Comparison of ENCODE assay signal across 8 cellular contexts in the genomic region with DNA sequence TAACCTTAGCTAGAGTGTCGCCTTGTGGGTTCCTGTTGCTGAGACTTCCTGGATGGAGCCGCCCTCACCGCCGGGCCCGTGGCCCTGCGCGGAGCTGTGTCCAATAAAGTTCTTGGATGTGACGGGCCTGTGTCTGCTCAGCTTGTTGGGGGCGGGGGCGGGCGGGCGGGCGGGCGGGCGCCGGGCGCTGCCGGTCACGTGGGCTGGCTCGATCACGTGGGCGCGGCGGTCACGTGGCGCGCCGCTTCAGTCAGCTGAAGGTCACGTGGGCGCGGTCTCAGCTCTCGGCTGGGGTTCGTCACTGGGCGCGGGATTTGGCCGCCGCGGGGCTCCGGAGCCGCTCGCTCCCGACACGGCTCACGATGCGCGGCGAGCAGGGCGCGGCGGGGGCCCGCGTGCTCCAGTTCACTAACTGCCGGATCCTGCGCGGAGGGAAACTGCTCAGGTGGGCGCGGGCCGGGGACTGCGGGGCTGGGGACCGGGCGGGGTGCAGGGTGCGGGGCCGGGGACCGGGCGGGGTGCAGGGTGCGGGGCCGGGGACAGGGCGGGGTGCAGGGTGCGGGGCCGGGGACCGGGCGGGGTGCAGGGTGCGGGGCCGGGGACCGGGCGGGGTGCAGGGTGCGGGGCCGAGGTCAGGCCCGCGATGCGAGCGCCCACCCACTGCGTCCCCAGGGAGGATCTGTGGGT. TPM values are rescaled to one million over a fixed set of nuclear protein-coding genes. Genes with fewer than 3 reads are reported as not detected.
DNase-seq lines count a peak whose midpoint lies in the region; ATAC-seq and TF ChIP-seq lines count a peak whose summit lies in the region.

A gene with protein sequence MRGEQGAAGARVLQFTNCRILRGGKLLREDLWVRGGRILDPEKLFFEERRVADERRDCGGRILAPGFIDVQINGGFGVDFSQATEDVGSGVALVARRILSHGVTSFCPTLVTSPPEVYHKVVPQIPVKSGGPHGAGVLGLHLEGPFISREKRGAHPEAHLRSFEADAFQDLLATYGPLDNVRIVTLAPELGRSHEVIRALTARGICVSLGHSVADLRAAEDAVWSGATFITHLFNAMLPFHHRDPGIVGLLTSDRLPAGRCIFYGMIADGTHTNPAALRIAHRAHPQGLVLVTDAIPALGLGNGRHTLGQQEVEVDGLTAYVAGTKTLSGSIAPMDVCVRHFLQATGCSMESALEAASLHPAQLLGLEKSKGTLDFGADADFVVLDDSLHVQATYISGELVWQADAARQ (plus strand): TSS at position 275 of the 687 bp plus-strand sequence. CDS start 88 bp downstream, at position 363.

- H3K4me3 Mint-ChIP-seq in neural crest cell = peak within 1 kb of the TSS; percentile 89
- H3K4me3 Mint-ChIP-seq in stimulated activated naive CD8-positive, alpha-beta T cell treated with anti-CD3 and anti-CD28 coated beads, Interleukin-15, amount 100 ng/mL, for 72 hours = peak within 1 kb of the TSS; percentile 82 to 92

- DNase-seq in AG09309 (ENCODE audit: low read depth) (no peak), MG63 (peak; percentile 92), SJCRH30 (peak; percentile 87 to 88), activated gamma-delta T cell treated with Interleukin-2 at 50 U/mL for 16 hours (peak; percentile 84), foreskin fibroblast (peak; percentile 94 to 98), neural crest cell (ENCODE audit: low read depth, low spot score) (peak; percentile 85)
- peak; percentile 85 to 89 for DNase-seq in stimulated activated naive CD8-positive, alpha-beta T cell treated with anti-CD3 and anti-CD28 coated beads, Interleukin-15, amount 100 ng/mL, for 72 hours

- H3K36me3 ChIP-seq in MG63 (peaks cover 56% of the 10 kb centered on the region), SJCRH30 (no peaks in the 10 kb centered on the region)

- peak within 1 kb of the TSS; percentile 67 for H3K4me3 ChIP-seq in AG09309 (ENCODE audit: control insufficient read depth, low read depth, low read length)
- peak within 1 kb of the TSS; percentile 69 for H3K4me3 ChIP-seq in MG63
- peak within 1 kb of the TSS; percentile 75 for H3K4me3 ChIP-seq in SJCRH30
- peak within 1 kb of the TSS; percentile 63 to 78 for H3K4me3 ChIP-seq in foreskin fibroblast (ENCODE audit: low read depth in 1 of 2, low read length in 2 of 2)

- no peak within 1 kb of the TSS for H3K27ac ChIP-seq in SJCRH30

- peaks cover 7% of the 10 kb centered on the region for H3K27me3 Mint-ChIP-seq in neural crest cell (ENCODE audit: low read depth)
- H3K27me3 Mint-ChIP-seq in stimulated activated naive CD8-positive, alpha-beta T cell treated with anti-CD3 and anti-CD28 coated beads, Interleukin-15, amount 100 ng/mL, for 72 hours = no peaks in the 10 kb centered on the region

- TF ChIP-seq CTCF in AG09309 (IDR thresholded peaks at IDR 0.05; ENCODE audit: control insufficient read depth, insufficient read depth, low read depth, low read length, missing control alignments) (no peak), foreskin fibroblast (IDR thresholded peaks at IDR 0.05; ENCODE audit: low read depth, low read length) (no peak), neural crest cell (conservative IDR thresholded peaks at IDR 0.05) (no peak)

- peaks cover 6% of the 10 kb centered on the region for H3K36me3 Mint-ChIP-seq in neural crest cell (ENCODE audit: low read depth)

- H3K27me3 ChIP-seq in MG63 = no peaks in the 10 kb centered on the region
- no peaks in the 10 kb centered on the region for H3K27me3 ChIP-seq in SJCRH30

- H3K4me1 ChIP-seq in SJCRH30 = peaks cover 4% of the 10 kb centered on the region; the same call in 1 of the 2 replicates

- peak; percentile 48 for ATAC-seq in GM19328 (IDR thresholded peaks at IDR 0.05; ENCODE audit: unreplicated experiment)
- ATAC-seq in stimulated activated naive CD8-positive, alpha-beta T cell treated with anti-CD3 and anti-CD28 coated beads, Interleukin-15, amount 100 ng/mL, for 72 hours = peak; percentile 83

- no peaks in the 10 kb centered on the region for H3K9me3 ChIP-seq in MG63
- no peaks in the 10 kb centered on the region for H3K9me3 ChIP-seq in SJCRH30 (replicated peaks)

- peak within 1 kb of the TSS; percentile 94 for H3K27ac Mint-ChIP-seq in neural crest cell (ENCODE audit: unreplicated experiment)
- peak within 1 kb of the TSS; percentile 92 to 96 for H3K27ac Mint-ChIP-seq in stimulated activated naive CD8-positive, alpha-beta T cell treated with anti-CD3 and anti-CD28 coated beads, Interleukin-15, amount 100 ng/mL, for 72 hours

- H3K4me1 Mint-ChIP-seq in neural crest cell = peaks cover 38% of the 10 kb centered on the region
- peaks cover 75% of the 10 kb centered on the region for H3K4me1 Mint-ChIP-seq in stimulated activated naive CD8-positive, alpha-beta T cell treated with anti-CD3 and anti-CD28 coated beads, Interleukin-15, amount 100 ng/mL, for 72 hours

- H3K9me3 Mint-ChIP-seq in neural crest cell = no peaks in the 10 kb centered on the region
- H3K9me3 Mint-ChIP-seq in stimulated activated naive CD8-positive, alpha-beta T cell treated with anti-CD3 and anti-CD28 coated beads, Interleukin-15, amount 100 ng/mL, for 72 hours = no peaks in the 10 kb centered on the region

RNA-seq across cellular contexts. Expression of the gene that starts here (rescaled TPM):
- 15.8 and 25.9 TPM in 2 replicates for total RNA-seq in MG63 (2014; rRNA removed; shearing (Covaris generic); ENCODE audit: low replicate concordance)
- total RNA-seq in SJCRH30 (2014; rRNA removed; shearing (Covaris generic)) = 14.8 and 16.1 TPM in 2 replicates
- total RNA-seq in neural crest cell = 50.9 and 58.3 TPM in 2 replicates
